In the genomic region with DNA sequence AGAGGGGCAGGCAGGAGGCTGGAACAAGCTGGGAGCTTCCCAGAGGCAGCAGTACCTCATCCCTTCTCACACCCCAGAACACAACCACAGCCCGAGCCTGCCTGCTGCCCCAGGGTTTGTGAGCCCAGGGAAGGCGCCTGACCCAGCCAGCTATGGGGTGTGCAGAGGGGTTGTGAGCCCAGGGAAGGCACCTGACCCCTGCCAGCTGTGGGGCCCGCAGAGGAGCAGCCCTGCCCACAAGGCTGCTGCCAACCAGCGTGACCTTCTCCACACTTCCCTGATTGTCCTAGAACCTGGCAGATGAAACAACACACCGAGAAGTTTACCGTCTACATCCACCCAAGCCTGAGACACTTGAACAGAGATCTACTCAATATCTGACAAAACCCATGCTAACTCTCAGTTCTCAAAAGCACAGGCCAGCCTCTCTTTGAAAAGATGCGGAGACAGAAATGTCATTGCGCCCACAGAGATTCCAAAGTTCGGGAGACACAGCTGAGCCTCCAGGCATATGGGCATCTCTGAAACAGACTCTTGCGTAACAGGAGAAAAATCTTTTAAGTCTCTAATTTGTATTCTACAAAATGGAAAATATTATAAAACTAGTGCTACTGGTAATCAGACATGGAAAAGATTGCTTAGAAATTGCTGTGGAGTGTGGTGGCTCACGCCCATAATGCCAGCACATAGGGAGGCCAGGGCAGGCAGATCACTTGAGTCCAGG, we compare ENCODE assay signal across 19 cellular contexts.
"Had no signal": no experiment of that assay in that cellular context is flagged by ENCODE, and none has a peak within 500 bp of the region (broad histone marks: within the 10 kb centered on the region; RNA-seq: fewer than 3 reads in every experiment).

No MANE protein-coding gene starts in this region.

- H3K9me3 ChIP-seq: psoas muscle, right lobe of liver, thoracic aorta, upper lobe of left lung had no signal

- ATAC-seq: stimulated activated effector memory CD8-positive, alpha-beta T cell treated with anti-CD3 and anti-CD28 coated beads, Interleukin-12 subunit alpha, Interleukin-12 subunit beta, amount 100 ng/mL, for 72 hours had no signal

- H3K4me2 ChIP-seq: smooth muscle cell had no signal

- H3K27me3 ChIP-seq: cardiac muscle cell, right lobe of liver, upper lobe of left lung had no signal

- H3K4me1 ChIP-seq: psoas muscle, right lobe of liver, upper lobe of left lung had no signal

- H3K27ac ChIP-seq: cardiac muscle cell, psoas muscle, right lobe of liver, thoracic aorta, upper lobe of left lung, WERI-Rb-1 had no signal

- H3K4me3 ChIP-seq: cardiac muscle cell, psoas muscle, right lobe of liver, smooth muscle cell, thoracic aorta, upper lobe of left lung had no signal

- DNase-seq: activated CD4-positive, alpha-beta T cell treated with anti-CD3 and anti-CD28 coated beads for 1 hour; activated CD4-positive, alpha-beta T cell treated with anti-CD3 and anti-CD28 coated beads, Interleukin-2, amount 50 U/mL, for 48 hours; activated naive CD4-positive, alpha-beta T cell; activated naive CD8-positive, alpha-beta T cell treated with anti-CD3 and anti-CD28 coated beads for 36 hours; amniotic stem cell; endodermal cell; erythroblast; midbrain; occipital lobe; psoas muscle; right lobe of liver; stimulated activated CD4-positive, alpha-beta T cell treated with anti-CD3 and anti-CD28 coated beads, Interleukin-4, amount 100 ng/mL, for 1 hour; SW 1271; WERI-Rb-1 had no signal
